ENCODE assay signal across 16 cellular contexts in genomic region chr17:78785011-78785662, GRCh38. TPM values are rescaled to one million over a fixed set of nuclear protein-coding genes. Genes with fewer than 3 reads are reported as not detected.
DNase-seq lines count a peak whose midpoint lies in the region; ATAC-seq and TF ChIP-seq lines count a peak whose summit lies in the region.
"Had no signal": no experiment of that assay in that cellular context is flagged by ENCODE, and none has a peak within 500 bp of the region (broad histone marks: within the 10 kb centered on the region; RNA-seq: fewer than 3 reads in every experiment).

No MANE protein-coding gene starts in this region.

- no peak for TF ChIP-seq EP300 in sigmoid colon (IDR thresholded peaks at IDR 0.05)
- no peak for TF ChIP-seq EP300 in suprapubic skin (IDR thresholded peaks at IDR 0.05)

- TF ChIP-seq CTCF in sigmoid colon (IDR thresholded peaks at IDR 0.05) (no peak), GM13977 (IDR thresholded peaks at IDR 0.05; ENCODE audit: extremely low read depth, insufficient read depth, missing control alignments) (no peak), suprapubic skin (IDR thresholded peaks at IDR 0.05) (no peak)

- TF ChIP-seq POLR2A in sigmoid colon (IDR thresholded peaks at IDR 0.05) (no peak), suprapubic skin (IDR thresholded peaks at IDR 0.05) (no peak)

- H3K36me3 Mint-ChIP-seq in activated CD4-positive, alpha-beta T cell treated with anti-CD3 and anti-CD28 coated beads for 36 hours (ENCODE audit: low read depth): peaks cover 20% of the 10 kb centered on the region

- H3K27me3 ChIP-seq in sigmoid colon (no peaks in the 10 kb centered on the region), suprapubic skin (no peaks in the 10 kb centered on the region)
- H3K27me3 ChIP-seq: pancreas had no signal

- peaks cover 57% of the 10 kb centered on the region for H3K4me1 Mint-ChIP-seq in activated CD4-positive, alpha-beta T cell treated with anti-CD3 and anti-CD28 coated beads for 36 hours

- H3K4me1 ChIP-seq in sigmoid colon: peaks cover 0 to 26% (median 20%) of the 10 kb centered on the region in 4 donors
- peaks cover 40% of the 10 kb centered on the region for H3K4me1 ChIP-seq in suprapubic skin

- POLR2A ChIA-PET in activated CD4-positive, alpha-beta T cell treated with anti-CD3 and anti-CD28 coated beads for 36 hours (lab: Charles Lee): interaction anchor here (0.6 to 0.7 kb wide), 2 partner anchors 15 to 36 kb away, joined by 5 read pairs; no protein-coding TSS in a partner anchor

- no peak for ATAC-seq in activated CD4-positive, alpha-beta T cell treated with anti-CD3 and anti-CD28 coated beads for 36 hours
- ATAC-seq: left cardiac atrium, pancreas had no signal

- CTCF ChIA-PET in activated CD4-positive, alpha-beta T cell treated with anti-CD3 and anti-CD28 coated beads for 36 hours (lab: Charles Lee): interaction anchor here (0.5 to 1.2 kb wide), 9 partner anchors 19 to 676 kb away, joined by 3 to 5 read pairs (median 3); no protein-coding TSS in a partner anchor

- intact Hi-C loops in activated CD4-positive, alpha-beta T cell treated with anti-CD3 and anti-CD28 coated beads for 36 hours (cut with DNase I, micrococcal nuclease): loop anchor here in 1 of 2 experiments (2.0 kb wide), 1 partner anchor 20 kb away; no protein-coding TSS in a partner anchor
- intact Hi-C loops in sigmoid colon (cut with DNase I): no loop called here

- H3K36me3 ChIP-seq in sigmoid colon (no peaks in the 10 kb centered on the region), suprapubic skin (no peaks in the 10 kb centered on the region)
- H3K36me3 ChIP-seq: pancreas had no signal

- no peaks in the 10 kb centered on the region for H3K9me3 Mint-ChIP-seq in activated CD4-positive, alpha-beta T cell treated with anti-CD3 and anti-CD28 coated beads for 36 hours (ENCODE audit: low read depth)

- no peaks in the 10 kb centered on the region for H3K27me3 Mint-ChIP-seq in activated CD4-positive, alpha-beta T cell treated with anti-CD3 and anti-CD28 coated beads for 36 hours

- no peak for DNase-seq in activated CD4-positive, alpha-beta T cell treated with anti-CD3 and anti-CD28 coated beads for 36 hours
- DNase-seq in activated CD4-positive, alpha-beta T cell treated with anti-CD3 and anti-CD28 coated beads for 48 hours: no peak
- DNase-seq in OCI-M1 (lab: John Stamatoyannopoulos, UW) (peak; percentile 10), sigmoid colon (peak; percentile 56), GM13977 (ENCODE audit: low spot score) (no peak), iPS-NIHi11 (ENCODE audit: low spot score) (no peak), suprapubic skin (ENCODE audit: low spot score in 2 of 2) (no peak)
- peak; percentile 55 for DNase-seq in central memory CD4-positive, alpha-beta T cell
- DNase-seq: 8988T, cerebellar nuclear complex, EL, left cardiac atrium, NCI-H1105, pancreas, Right ventricle myocardium superior, small intestine had no signal

- H3K4me3 Mint-ChIP-seq in activated CD4-positive, alpha-beta T cell treated with anti-CD3 and anti-CD28 coated beads for 36 hours: no peak overlapping the region

- H3K9me3 ChIP-seq in sigmoid colon (no peaks in the 10 kb centered on the region), suprapubic skin (no peaks in the 10 kb centered on the region)
- H3K9me3 ChIP-seq: pancreas had no signal

- 90 to 92% methylated on average over 12 of the region's 12 CpGs for WGBS in sigmoid colon, 2 donors
- WGBS in suprapubic skin: 86% methylated on average over 9 of the region's 12 CpGs

- H3K27ac ChIP-seq in sigmoid colon (no peak overlapping the region), suprapubic skin (no peak overlapping the region)

- no peak overlapping the region for H3K4me3 ChIP-seq in sigmoid colon
- no peak overlapping the region for H3K4me3 ChIP-seq in suprapubic skin
- H3K4me3 ChIP-seq: pancreas had no signal

- peak overlapping the region; percentile 19 for H3K27ac Mint-ChIP-seq in activated CD4-positive, alpha-beta T cell treated with anti-CD3 and anti-CD28 coated beads for 36 hours

- in situ Hi-C loops in GM13977 (cut with MboI; ENCODE audit: low pct_unique_long_range_greater_than_20kb, low sequenced_read_pairs, unreplicated experiment): no loop called here

RNA-seq across cellular contexts. Expression of gene CYTH1, which starts 3.1 kb away (rescaled TPM):
- total RNA-seq in activated CD4-positive, alpha-beta T cell treated with anti-CD3 and anti-CD28 coated beads for 36 hours: 100 to 1,000 TPM; 109 to 130 TPM
- 10 to 100 TPM; 26.7 to 38.5 (median 35.2) TPM for total RNA-seq in sigmoid colon
- 10 to 100 TPM; 56.5 to 83.8 (median 64.3) TPM for polyA plus RNA-seq in sigmoid colon
- total RNA-seq in suprapubic skin: 10 to 100 TPM; 57.6 to 88.6 (median 74.9) TPM

RNA-seq across cellular contexts. Expression of gene USP36, which starts 55.5 kb away (rescaled TPM):
- total RNA-seq in activated CD4-positive, alpha-beta T cell treated with anti-CD3 and anti-CD28 coated beads for 36 hours: 10 to 100 TPM; 90.1 to 92.5 TPM
- total RNA-seq in sigmoid colon (10 to 100 TPM; 18.5 to 49.3 (median 35.9) TPM), suprapubic skin (100 to 1,000 TPM in 1 of 4 donors, 10 to 100 TPM in 3; 60.1 to 118 (median 74.4) TPM)
- polyA plus RNA-seq in sigmoid colon: 10 to 100 TPM in 2 of 3 donors, 1 to 10 TPM in 1; 6.7 to 28.6 (median 13.8) TPM

Comparison
In these comparisons a context has a peak if more than half of its experiments do, and no peak if none do; other contexts are left out.
1. DNase-seq: peak in OCI-M1 (single experiment), central memory CD4-positive, alpha-beta T cell (single experiment) and sigmoid colon (single experiment); none in activated CD4-positive, alpha-beta T cell treated with anti-CD3 and anti-CD28 coated beads for 36 hours (single experiment), activated CD4-positive, alpha-beta T cell treated with anti-CD3 and anti-CD28 coated beads for 48 hours (single experiment), GM13977 (single experiment), iPS-NIHi11 (single experiment) and suprapubic skin (0 of 2).